Comparison of ENCODE assay signal across 8 cellular contexts in the genomic region with DNA sequence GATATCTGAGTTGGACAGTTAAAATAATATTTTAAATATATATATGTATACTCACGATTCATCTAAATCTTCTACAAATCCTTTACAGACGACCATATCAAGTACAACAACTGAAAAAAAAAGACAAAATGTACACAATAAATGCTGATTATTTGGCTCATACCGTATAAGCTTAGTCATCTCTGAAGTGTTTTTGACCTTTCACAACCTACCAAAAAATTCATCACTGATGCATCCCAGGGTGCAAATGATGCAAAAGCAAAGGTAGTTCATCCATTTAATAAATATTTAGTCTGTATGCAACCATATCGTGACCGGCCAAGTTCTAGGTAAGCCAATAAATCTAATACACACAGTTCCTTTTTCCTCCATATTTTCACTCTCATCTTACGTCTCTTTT. TPM values are rescaled to one million over a fixed set of nuclear protein-coding genes. Genes with fewer than 3 reads are reported as not detected.
A peak's percentile ranks its signal among the peaks of the same experiment; 100 is the strongest.
DNase-seq lines count a peak whose midpoint lies in the region; ATAC-seq and TF ChIP-seq lines count a peak whose summit lies in the region.

No MANE protein-coding gene starts in this region.

- DNase-seq in left ventricle myocardium inferior = no peak
- no peak for DNase-seq in Right ventricle myocardium superior
- no peak for DNase-seq in astrocyte of the cerebellum (ENCODE audit: low read depth)
- DNase-seq in mesenchymal stem cell = no peak
- DNase-seq in vagina (ENCODE audit: extremely low spot score in 2 of 2) = no peak
- no peak for DNase-seq in NCI-H1417 treated with DMSO at 0.1 percent for 48 hours (lab: John Stamatoyannopoulos, UW)
- DNase-seq in NCI-H187 treated with DMSO at 0.1 percent for 48 hours (lab: John Stamatoyannopoulos, UW) = no peak

- no peak overlapping the region for H3K14ac ChIP-seq in mesenchymal stem cell (ENCODE audit: low read length in 2 of 2)

- no peak overlapping the region for H2BK15ac ChIP-seq in mesenchymal stem cell (ENCODE audit: low read depth, poor library complexity, severe bottlenecking)

- TF ChIP-seq CTCF in left ventricle myocardium inferior (IDR thresholded peaks at IDR 0.05; ENCODE audit: borderline replicate concordance) = no peak
- no peak for TF ChIP-seq CTCF in astrocyte of the cerebellum (IDR thresholded peaks at IDR 0.05; ENCODE audit: low read depth, low read length, missing control alignments)
- TF ChIP-seq CTCF in vagina (IDR thresholded peaks at IDR 0.05) = no peak

- H3K9ac ChIP-seq in mesenchymal stem cell (ENCODE audit: low read length) = peak overlapping the region; percentile 92

- H3K4me3 ChIP-seq in left ventricle myocardium inferior = peak overlapping the region; percentile 99
- H3K4me3 ChIP-seq in astrocyte of the cerebellum (ENCODE audit: low read depth, low read length) = peak overlapping the region; percentile 80
- peak overlapping the region in 1 of 2 experiments; percentile 96 for H3K4me3 ChIP-seq in mesenchymal stem cell (ENCODE audit: insufficient read depth in 1 of 2, low read depth in 1 of 2, low read length in 2 of 2)
- peak overlapping the region; percentile 76 to 91 for H3K4me3 ChIP-seq in vagina

- peak overlapping the region; percentile 90 for H3K27ac ChIP-seq in left ventricle myocardium inferior (replicated peaks)
- H3K27ac ChIP-seq in mesenchymal stem cell (ENCODE audit: low read length, poor library complexity, severe bottlenecking) = no peak overlapping the region
- peak overlapping the region; percentile 67 for H3K27ac ChIP-seq in vagina

- TF ChIP-seq POLR2A in vagina (IDR thresholded peaks at IDR 0.05) = no peak

- H4K8ac ChIP-seq in mesenchymal stem cell (ENCODE audit: low read length) = no peak overlapping the region

- no peaks in the 10 kb centered on the region for H3K9me3 ChIP-seq in left ventricle myocardium inferior (replicated peaks)
- no peaks in the 10 kb centered on the region for H3K9me3 ChIP-seq in mesenchymal stem cell (ENCODE audit: control insufficient read depth, low read length)
- no peaks in the 10 kb centered on the region for H3K9me3 ChIP-seq in vagina

- no peak overlapping the region for H3K23ac ChIP-seq in mesenchymal stem cell (ENCODE audit: low read length in 2 of 2)

- intact Hi-C loops in left ventricle myocardium inferior (cut with micrococcal nuclease) = no loop called here
- intact Hi-C loops in Right ventricle myocardium superior (cut with DNase I) = no loop called here
- intact Hi-C loops in vagina (cut with DNase I) = no loop called here

- H4K91ac ChIP-seq in mesenchymal stem cell (ENCODE audit: low read length) = no peak overlapping the region

- no peak overlapping the region for H2AK5ac ChIP-seq in mesenchymal stem cell (ENCODE audit: low read length, severe bottlenecking)

- ATAC-seq in Right ventricle myocardium superior (ENCODE audit: poor library complexity) (no peak), HG02884 (IDR thresholded peaks at IDR 0.05; ENCODE audit: unreplicated experiment) (no peak)

- H3K36me3 ChIP-seq in left ventricle myocardium inferior = peaks cover 38% of the 10 kb centered on the region
- peaks cover 10 to 45% of the 10 kb centered on the region in 2 experiments for H3K36me3 ChIP-seq in mesenchymal stem cell (ENCODE audit: control insufficient read depth in 1 of 2, insufficient read depth in 2 of 2, low read depth in 1 of 2, low read length in 2 of 2)
- peaks cover 0 to 29% of the 10 kb centered on the region in 2 donors for H3K36me3 ChIP-seq in vagina

- H3K4ac ChIP-seq in mesenchymal stem cell (ENCODE audit: low read depth in 1 of 2, low read length in 2 of 2) = no peak overlapping the region

- in situ Hi-C loops in astrocyte of the cerebellum (cut with HindIII; ENCODE audit: low sequenced_read_pairs) = no loop called here

- peaks cover 18% of the 10 kb centered on the region for H3K79me1 ChIP-seq in mesenchymal stem cell (replicated peaks; ENCODE audit: low read length, poor library complexity, severe bottlenecking)

- WGBS in mesenchymal stem cell = 36% methylated on average over 6 of the region's 6 CpGs

- peaks cover 57% of the 10 kb centered on the region for H3K4me1 ChIP-seq in left ventricle myocardium inferior
- peaks cover 4% of the 10 kb centered on the region for H3K4me1 ChIP-seq in mesenchymal stem cell (ENCODE audit: control insufficient read depth, insufficient read depth, low read depth, low read length)
- H3K4me1 ChIP-seq in vagina = peaks cover 39% of the 10 kb centered on the region

- no peak overlapping the region for H3K18ac ChIP-seq in mesenchymal stem cell (ENCODE audit: low read depth in 1 of 2, low read length in 2 of 2)

- H2BK120ac ChIP-seq in mesenchymal stem cell (ENCODE audit: low read depth, low read length) = no peak overlapping the region

- H3K4me2 ChIP-seq in mesenchymal stem cell (ENCODE audit: low read length, poor library complexity, severe bottlenecking) = peak overlapping the region; percentile 53

- H2BK5ac ChIP-seq in mesenchymal stem cell (ENCODE audit: low read depth, low read length, poor library complexity, severe bottlenecking) = no peak overlapping the region

- H2AFZ ChIP-seq in mesenchymal stem cell (ENCODE audit: low read depth, low read length) = no peak overlapping the region

- H3K27me3 ChIP-seq in left ventricle myocardium inferior (ENCODE audit: low read depth) (no peaks in the 10 kb centered on the region), mesenchymal stem cell (ENCODE audit: control insufficient read depth in 1 of 2, insufficient read depth in 1 of 2, low read length in 2 of 2) (no peaks in the 10 kb centered on the region), vagina (no peaks in the 10 kb centered on the region)

- no peak overlapping the region for H2BK12ac ChIP-seq in mesenchymal stem cell (ENCODE audit: low read length in 2 of 2)

RNA-seq across cellular contexts. Expression of gene TMX3, which starts 1.1 kb away (rescaled TPM):
- total RNA-seq in left ventricle myocardium inferior = 26.3 TPM
- total RNA-seq in Right ventricle myocardium superior = 23.0 TPM
- 52.3 TPM for polyA plus RNA-seq in mesenchymal stem cell (2013, experiment 1 of 2)
- 54.8 TPM for polyA plus RNA-seq in mesenchymal stem cell (2013, experiment 2 of 2)
- 32.7 TPM for total RNA-seq in vagina
